Comparison of ENCODE assay signal across 15 cellular contexts in genomic region chr2:38473333-38474005, GRCh38.
"Had no signal": no experiment of that assay in that cellular context is flagged by ENCODE, and none has a peak within 500 bp of the region (broad histone marks: within the 10 kb centered on the region; RNA-seq: fewer than 3 reads in every experiment).

No MANE protein-coding gene starts in this region.

- H3K27ac ChIP-seq: brain microvascular endothelial cell, colonic mucosa, left lung, spleen, tibial artery had no signal

- H3K27ac Mint-ChIP-seq: mesothelial cell of epicardium; stimulated activated naive B cell treated with anti-CD40 and anti-IgM and Interleukin-4, amounts not matched to agents 10 μg/mL and 1 μg/mL and 100 μg/mL, for 72 hours had no signal

- H3K4me3 ChIP-seq: colonic mucosa, left lung, spleen, tibial artery had no signal

- H3K36me3 Mint-ChIP-seq: mesothelial cell of epicardium; stimulated activated naive B cell treated with anti-CD40 and anti-IgM and Interleukin-4, amounts not matched to agents 10 μg/mL and 1 μg/mL and 100 μg/mL, for 72 hours had no signal

- DNase-seq: activated CD8-positive, alpha-beta memory T cell treated with anti-CD3 and anti-CD28 coated beads, Interleukin-2, amount 10 ng/mL, durations not matched to agents 7 days and 5 days; anterior cingulate cortex; brain microvascular endothelial cell; colonic mucosa; left lung; occipital lobe; retina; spleen; stimulated activated CD4-positive, alpha-beta T cell treated with anti-CD3 and anti-CD28 coated beads, Interleukin-4, amount 100 ng/mL, for 4 hours; stimulated activated naive B cell treated with anti-CD40 and anti-IgM and Interleukin-4, amounts not matched to agents 10 μg/mL and 1 μg/mL and 100 μg/mL, for 72 hours; substantia nigra; T1000; tibial artery had no signal

- H3K4me3 Mint-ChIP-seq: activated CD8-positive, alpha-beta memory T cell treated with anti-CD3 and anti-CD28 coated beads, Interleukin-2, amount 10 ng/mL, durations not matched to agents 7 days and 5 days; central memory CD8-positive, alpha-beta T cell; mesothelial cell of epicardium; stimulated activated naive B cell treated with anti-CD40 and anti-IgM and Interleukin-4, amounts not matched to agents 10 μg/mL and 1 μg/mL and 100 μg/mL, for 72 hours had no signal

- H3K9me3 Mint-ChIP-seq: central memory CD8-positive, alpha-beta T cell; mesothelial cell of epicardium; stimulated activated naive B cell treated with anti-CD40 and anti-IgM and Interleukin-4, amounts not matched to agents 10 μg/mL and 1 μg/mL and 100 μg/mL, for 72 hours had no signal

- H3K27me3 ChIP-seq: colonic mucosa, left lung, tibial artery had no signal

- H3K36me3 ChIP-seq: brain microvascular endothelial cell, colonic mucosa, left lung, spleen, tibial artery had no signal

- ATAC-seq: left lung; stimulated activated naive B cell treated with anti-CD40 and anti-IgM and Interleukin-4, amounts not matched to agents 10 μg/mL and 1 μg/mL and 100 μg/mL, for 72 hours had no signal

- H3K4me1 Mint-ChIP-seq: central memory CD8-positive, alpha-beta T cell had no signal

- H3K9me3 ChIP-seq: colonic mucosa, left lung, spleen, tibial artery had no signal
